13 cellular contexts compared by ENCODE assay signal in the genomic region with DNA sequence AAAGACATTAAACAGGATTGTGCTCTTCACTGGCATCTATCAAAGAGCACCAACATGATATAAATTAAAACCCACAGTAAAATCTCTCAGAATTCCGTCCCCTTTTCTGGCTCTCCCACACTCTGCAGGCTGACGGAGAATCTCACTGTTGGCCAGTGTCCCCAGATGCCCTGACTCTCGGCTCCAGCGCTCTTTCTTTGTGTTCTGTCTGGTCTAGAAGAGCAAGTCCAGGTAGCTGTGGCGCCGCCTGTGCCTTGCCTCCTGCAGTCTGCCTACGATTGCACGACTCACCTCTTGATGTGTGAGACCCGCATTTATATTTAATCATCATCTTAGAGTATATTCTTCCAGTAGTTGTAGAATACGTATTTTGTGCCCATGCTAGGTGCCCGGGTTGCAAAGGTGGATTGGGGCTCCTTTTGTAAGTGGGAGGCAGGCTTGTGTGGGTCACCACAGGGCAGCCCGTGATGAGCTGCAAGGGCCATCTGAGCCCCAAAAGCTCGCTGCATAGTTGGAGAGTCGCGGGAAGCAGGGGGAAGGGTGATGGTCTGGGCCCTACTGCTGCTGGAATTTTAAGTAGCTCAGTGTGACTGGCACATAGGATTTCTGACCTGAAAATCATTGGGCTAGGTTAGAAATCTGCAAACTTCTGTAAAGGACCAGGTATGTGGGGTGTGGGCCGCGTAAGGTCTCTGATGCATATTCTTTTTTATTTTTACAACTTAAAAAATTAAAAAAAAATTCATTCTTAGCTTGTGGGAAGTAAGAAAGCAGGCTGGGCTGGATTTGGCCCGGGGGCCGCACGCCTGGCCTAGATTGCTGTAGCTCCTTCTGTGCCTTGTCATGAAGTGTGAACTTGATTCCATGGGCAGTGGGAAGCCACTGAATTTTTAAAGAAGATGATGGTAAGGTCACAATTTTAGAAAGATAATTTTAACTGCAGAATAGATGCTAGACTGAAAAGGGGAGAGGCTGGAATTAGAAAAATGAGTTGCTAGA. TPM values are rescaled to one million over a fixed set of nuclear protein-coding genes. Genes with fewer than 3 reads are reported as not detected.
A peak's percentile ranks its signal among the peaks of the same experiment; 100 is the strongest.
DNase-seq lines count a peak whose midpoint lies in the region; ATAC-seq and TF ChIP-seq lines count a peak whose summit lies in the region.
"Had no signal": no experiment of that assay in that cellular context is flagged by ENCODE, and none has a peak within 500 bp of the region (broad histone marks: within the 10 kb centered on the region; RNA-seq: fewer than 3 reads in every experiment).

No MANE protein-coding gene starts in this region.

- H3K4me1 ChIP-seq in HUES48 (ENCODE audit: control insufficient read depth, insufficient read depth, low read length): peaks cover 51% of the 10 kb centered on the region
- peaks cover 0 to 55% (median 3%) of the 10 kb centered on the region in 4 donors for H3K4me1 ChIP-seq in tibial nerve

- intact Hi-C loops in left ventricle myocardium superior (cut with micrococcal nuclease): no loop called here

- TF ChIP-seq CTCF in WERI-Rb-1 (IDR thresholded peaks at IDR 0.05; ENCODE audit: low read depth, low read length): no peak
- no peak for TF ChIP-seq CTCF in retinal pigment epithelial cell (conservative IDR thresholded peaks at IDR 0.05; ENCODE audit: low read depth, low read length)
- no peak for TF ChIP-seq CTCF in tibial nerve (IDR thresholded peaks at IDR 0.05)

- ATAC-seq in left ventricle myocardium superior: peak; percentile 51
- ATAC-seq: esophagus mucosa, sciatic nerve had no signal

- no peak overlapping the region for H3K9ac ChIP-seq in HUES48 (ENCODE audit: low read depth, low read length)

- TF ChIP-seq POLR2A in tibial nerve (IDR thresholded peaks at IDR 0.05): no peak

- no peak overlapping the region for H3K4me3 ChIP-seq in HUES48 (ENCODE audit: low read depth, low read length)
- H3K4me3 ChIP-seq in WERI-Rb-1 (ENCODE audit: low read depth, low read length): no peak overlapping the region
- peak overlapping the region; percentile 2 for H3K4me3 ChIP-seq in retinal pigment epithelial cell (ENCODE audit: low read length)
- H3K4me3 ChIP-seq in tibial nerve: no peak overlapping the region
- H3K4me3 ChIP-seq: suprapubic skin had no signal

- H3K27me3 ChIP-seq in HUES48 (ENCODE audit: control insufficient read depth, insufficient read depth, low read length) (no peaks in the 10 kb centered on the region), WERI-Rb-1 (ENCODE audit: insufficient read depth, low read depth, severe bottlenecking) (no peaks in the 10 kb centered on the region), tibial nerve (no peaks in the 10 kb centered on the region)
- H3K27me3 ChIP-seq: suprapubic skin had no signal

- no peaks in the 10 kb centered on the region for H3K9me3 ChIP-seq in HUES48 (ENCODE audit: control insufficient read depth, insufficient read depth, low read length)
- H3K9me3 ChIP-seq in WERI-Rb-1 (ENCODE audit: severe bottlenecking): no peaks in the 10 kb centered on the region
- no peaks in the 10 kb centered on the region for H3K9me3 ChIP-seq in tibial nerve
- H3K9me3 ChIP-seq: suprapubic skin had no signal

- DNase-seq in WERI-Rb-1 (peak; percentile 42), left ventricle myocardium superior (no peak), retinal pigment epithelial cell (ENCODE audit: low read depth) (no peak), tibial nerve (ENCODE audit: low spot score in 2 of 2) (no peak), kidney glomerular epithelial cell (lab: John Stamatoyannopoulos, UW) (no peak)
- DNase-seq in central memory CD4-positive, alpha-beta T cell: no peak
- DNase-seq: activated CD4-positive, alpha-beta T cell treated with anti-CD3 and anti-CD28 coated beads, Interleukin-2, amount 10 ng/mL, durations not matched to agents 7 days and 5 days; KBM-7; NCI-H187 had no signal

- 75% methylated on average over 20 of the region's 20 CpGs for WGBS in tibial nerve, 2 donors

- H3K27ac ChIP-seq in HUES48 (ENCODE audit: low read depth, low read length): peak overlapping the region; percentile 71
- H3K27ac ChIP-seq in WERI-Rb-1: peak overlapping the region; percentile 57
- no peak overlapping the region for H3K27ac ChIP-seq in tibial nerve
- H3K27ac ChIP-seq: suprapubic skin had no signal

- H3K36me3 ChIP-seq in HUES48 (ENCODE audit: control insufficient read depth, insufficient read depth, low read length) (peaks cover 5% of the 10 kb centered on the region; the same call in 1 of the 2 replicates), WERI-Rb-1 (no peaks in the 10 kb centered on the region; the same call in 1 of the 2 replicates), tibial nerve (peaks cover 0 to 7% (median 0%) of the 10 kb centered on the region in 3 donors)

- no peak for TF ChIP-seq EP300 in tibial nerve (IDR thresholded peaks at IDR 0.05)

RNA-seq across cellular contexts. Expression of gene EHMT1, which starts 55.8 kb away (rescaled TPM):
- total RNA-seq in left ventricle myocardium superior (37.0 TPM), tibial nerve (100 to 1,000 TPM in 3 of 4 donors, 10 to 100 TPM in 1; 96.4 to 136 (median 118) TPM)

Comparison
In these comparisons a context has a peak if more than half of its experiments do, and no peak if none do; other contexts are left out.
1. H3K27ac ChIP-seq: peak in HUES48 (single experiment) and WERI-Rb-1 (single experiment); none in tibial nerve (0 of 4).